ENCODE assay signal across 8 cellular contexts in the genomic region with DNA sequence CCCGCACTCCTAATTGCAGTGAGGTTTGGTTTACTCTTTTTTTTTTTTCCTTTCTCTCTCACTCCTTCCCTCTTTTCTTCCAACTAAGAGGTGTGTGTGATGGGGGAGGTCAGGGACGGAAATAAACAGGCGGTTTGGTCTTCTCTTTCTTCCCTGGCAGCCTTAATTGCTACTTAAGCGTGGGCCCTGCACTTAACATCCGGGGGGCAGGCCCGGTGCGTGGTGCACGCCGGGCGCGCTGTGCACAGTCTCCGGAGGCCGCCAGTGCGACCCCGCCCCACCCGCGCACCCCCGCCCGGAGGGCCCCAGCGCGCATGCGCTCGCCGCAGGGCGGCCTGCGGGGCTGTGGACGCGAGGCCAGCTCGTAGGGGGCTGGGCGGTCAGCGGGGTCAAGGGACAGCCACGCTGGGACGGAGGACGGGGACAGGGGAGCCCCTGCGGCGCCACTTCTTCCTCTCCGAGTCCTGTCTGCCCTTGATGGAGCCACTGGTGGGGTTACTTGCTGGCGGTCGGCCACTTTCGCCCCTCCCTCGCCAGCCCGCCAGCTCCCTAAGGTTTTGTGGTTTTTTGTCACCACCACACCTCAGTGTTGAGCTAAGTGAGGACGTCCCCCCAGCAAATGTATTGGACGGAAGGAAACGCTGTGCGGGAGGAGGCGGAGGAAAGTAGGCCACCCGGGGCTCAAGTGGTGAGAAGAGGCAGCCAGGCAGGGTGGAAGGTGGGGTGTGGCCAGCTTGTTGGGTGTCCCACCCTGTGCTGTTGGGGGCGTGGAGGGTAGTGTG.
A peak's percentile ranks its signal among the peaks of the same experiment; 100 is the strongest.
DNase-seq lines count a peak whose midpoint lies in the region; ATAC-seq and TF ChIP-seq lines count a peak whose summit lies in the region.

No MANE protein-coding gene starts in this region.

- DNase-seq in GM06990 (ENCODE audit: extremely low read depth, insufficient read length) = peak; percentile 81
- peak; percentile 52 to 61 for DNase-seq in NOMO-1 (lab: John Stamatoyannopoulos, UW; ENCODE audit: unreplicated experiment in 2 of 2)
- peak; percentile 84 to 92 for DNase-seq in activated T-cell treated with anti-CD3 and anti-CD28 coated beads, Interleukin-2, amount 50 U/mL, for 72 hours
- peak; percentile 6 for DNase-seq in fibroblast of the aortic adventitia (ENCODE audit: low read depth)
- DNase-seq in nucleus accumbens (lab: John Stamatoyannopoulos, UW) = peak in 45 of 56 donors; percentile 5 to 72 (median 36)

- peaks cover 57% of the 10 kb centered on the region for H3K4me1 Mint-ChIP-seq in activated T-cell treated with anti-CD3 and anti-CD28 coated beads, Interleukin-2, amount 50 U/mL, for 72 hours (ENCODE audit: low read depth)

- peaks cover 0 to 1% of the 10 kb centered on the region in 2 donors for H3K9me3 Mint-ChIP-seq in activated T-cell treated with anti-CD3 and anti-CD28 coated beads, Interleukin-2, amount 50 U/mL, for 72 hours

- peak overlapping the region; percentile 97 for H3K27ac Mint-ChIP-seq in activated T-cell treated with anti-CD3 and anti-CD28 coated beads, Interleukin-2, amount 50 U/mL, for 72 hours

- H3K27me3 ChIP-seq in GM06990 (replicated peaks; ENCODE audit: control insufficient read depth, insufficient read depth, low read length) = no peaks in the 10 kb centered on the region; the same call in none of the 2 replicates

- no peaks in the 10 kb centered on the region for H3K36me3 Mint-ChIP-seq in activated T-cell treated with anti-CD3 and anti-CD28 coated beads, Interleukin-2, amount 50 U/mL, for 72 hours (ENCODE audit: insufficient read depth in 2 of 2)

- peak; percentile 71 for ATAC-seq in HG03103 (IDR thresholded peaks at IDR 0.05; ENCODE audit: low read depth, unreplicated experiment)
- peak; percentile 95 to 96 for ATAC-seq in activated T-cell treated with anti-CD3 and anti-CD28 coated beads, Interleukin-2, amount 50 U/mL, for 72 hours (replicated peaks in 1 of 2)
- no peak for ATAC-seq in GM18870 (IDR thresholded peaks at IDR 0.05; ENCODE audit: unreplicated experiment)

- H3K27ac ChIP-seq in temporal lobe (ENCODE audit: low read depth, low read length) = peak overlapping the region; percentile 42

- H3K4me3 Mint-ChIP-seq in activated T-cell treated with anti-CD3 and anti-CD28 coated beads, Interleukin-2, amount 50 U/mL, for 72 hours = peak overlapping the region; percentile 94 to 95

- no peaks in the 10 kb centered on the region for H3K27me3 Mint-ChIP-seq in activated T-cell treated with anti-CD3 and anti-CD28 coated beads, Interleukin-2, amount 50 U/mL, for 72 hours (ENCODE audit: low read depth)

- TF ChIP-seq CTCF in GM06990 (IDR thresholded peaks at IDR 0.05; ENCODE audit: insufficient read depth, low read length, poor library complexity, severe bottlenecking) (no peak), fibroblast of the aortic adventitia (IDR thresholded peaks at IDR 0.05; ENCODE audit: insufficient read depth, low read length) (no peak)

- H3K4me3 ChIP-seq in GM06990 (replicated peaks; ENCODE audit: low read depth, low read length) = peak overlapping the region; percentile 45
- H3K4me3 ChIP-seq in fibroblast of the aortic adventitia (ENCODE audit: low read depth, low read length) = peak overlapping the region; percentile 51

- no peaks in the 10 kb centered on the region for H3K36me3 ChIP-seq in GM06990 (ENCODE audit: control insufficient read depth, insufficient read depth, low read length)

Comparison
In these comparisons a context has a peak if more than half of its experiments do, and no peak if none do; other contexts are left out.
1. DNase-seq: peak in every context shown above with its lines; median percentile 88 in activated T-cell treated with anti-CD3 and anti-CD28 coated beads, Interleukin-2, amount 50 U/mL, for 72 hours; 81 in GM06990; 56 in NOMO-1; 36 in nucleus accumbens; 6 in fibroblast of the aortic adventitia.